Comparison of ENCODE assay signal across 7 cellular contexts in genomic region chr16:71722801-71723536, GRCh38. TPM values are rescaled to one million over a fixed set of nuclear protein-coding genes. Genes with fewer than 3 reads are reported as not detected.
DNase-seq lines count a peak whose midpoint lies in the region; ATAC-seq and TF ChIP-seq lines count a peak whose summit lies in the region.

No MANE protein-coding gene starts in this region.

- TF ChIP-seq CTCF in WERI-Rb-1 (IDR thresholded peaks at IDR 0.05; ENCODE audit: low read depth, low read length): no peak
- no peak for TF ChIP-seq CTCF in mammary epithelial cell (conservative IDR thresholded peaks at IDR 0.05 in 1 of 2, IDR thresholded peaks at IDR 0.05 in 1 of 2; ENCODE audit: extremely low read depth in 1 of 2, insufficient read depth in 1 of 2, low read depth in 1 of 2, low read length in 2 of 2)
- no peak for TF ChIP-seq CTCF in spleen (IDR thresholded peaks at IDR 0.05 in 8 of 11, conservative IDR thresholded peaks at IDR 0.05 in 3 of 11)

- H3K36me3 ChIP-seq in WERI-Rb-1 (peaks cover 7% of the 10 kb centered on the region), mammary epithelial cell (ENCODE audit: insufficient read depth, low read length) (peaks cover 4% of the 10 kb centered on the region), spleen (no peaks in the 10 kb centered on the region)

- in situ Hi-C loops in mammary epithelial cell (cut with MboI; ENCODE audit: low sequenced_read_pairs in 2 of 2): no loop called here

- peak; percentile 17 for ATAC-seq in GM18499 (IDR thresholded peaks at IDR 0.05; ENCODE audit: insufficient read depth, unreplicated experiment)
- ATAC-seq in HG02588 (IDR thresholded peaks at IDR 0.05; ENCODE audit: unreplicated experiment): peak; percentile 34

- H3K27me3 Mint-ChIP-seq in immature natural killer cell (ENCODE audit: low read depth in 3 of 3): peaks cover 2 to 8% (median 4%) of the 10 kb centered on the region in 3 donors

- peak overlapping the region; percentile 60 for H3K9ac ChIP-seq in mammary epithelial cell (ENCODE audit: insufficient read depth, low read length)

- TF ChIP-seq POLR2A in spleen (IDR thresholded peaks at IDR 0.05): no peak

- BruUV-seq in mammary epithelial cell (replicated peaks; lab: Mats Ljungman, UMichigan): no TSS peak

- peak overlapping the region; percentile 100 for H3K4me2 ChIP-seq in mammary epithelial cell (ENCODE audit: insufficient read depth, low read depth, low read length)

- H3K4me1 ChIP-seq in mammary epithelial cell (ENCODE audit: insufficient read depth, low read length): peaks cover 12% of the 10 kb centered on the region
- peaks cover 4 to 52% (median 40%) of the 10 kb centered on the region in 6 donors for H3K4me1 ChIP-seq in spleen

- DNase-seq in NCI-H1092 (lab: John Stamatoyannopoulos, UW) (peak; percentile 66), WERI-Rb-1 (peak; percentile 78), mammary epithelial cell (peak; percentile 90), immature natural killer cell (peak; percentile 44 to 50 (median 46)), spleen (peak; percentile 91)

- no peaks in the 10 kb centered on the region for H3K9me3 Mint-ChIP-seq in immature natural killer cell

- H3K27me3 ChIP-seq in WERI-Rb-1 (ENCODE audit: insufficient read depth, low read depth, severe bottlenecking) (no peaks in the 10 kb centered on the region), mammary epithelial cell (ENCODE audit: insufficient read depth, low read length) (no peaks in the 10 kb centered on the region), spleen (replicated peaks in 1 of 7) (peaks cover 0 to 7% (median 0%) of the 10 kb centered on the region in 7 donors)

- CTCF ChIA-PET in mammary epithelial cell (lab: Charles Lee; ENCODE audit: low non-redundant PET): no interaction called here

- H3K27ac ChIP-seq in WERI-Rb-1: peak overlapping the region; percentile 93
- peak overlapping the region; percentile 63 for H3K27ac ChIP-seq in mammary epithelial cell (ENCODE audit: insufficient read depth, low read depth, low read length)
- H3K27ac ChIP-seq in spleen: peak overlapping the region; percentile 83 to 95 (median 90)

- H3K4me3 ChIP-seq in WERI-Rb-1 (ENCODE audit: low read depth, low read length) (peak overlapping the region; percentile 87), mammary epithelial cell (replicated peaks in 1 of 3; ENCODE audit: insufficient read depth in 1 of 3, low read depth in 2 of 3, low read length in 3 of 3) (peak overlapping the region; percentile 64 to 78 (median 70)), spleen (peak overlapping the region; percentile 68 to 93 (median 83))

- WGBS in mammary epithelial cell (ENCODE audit: low coverage, missing lambda C conversion rate): 4% methylated on average over 3 of the region's 59 CpGs
- 0 to 1% (median 1%) methylated on average over 17 to 59 of the region's 59 CpGs for WGBS in spleen, 5 donors

- intact Hi-C loops in mammary epithelial cell (cut with micrococcal nuclease) (loop anchor here (1.0 kb wide), 1 partner anchor 14 kb away; no protein-coding TSS in a partner anchor), spleen (cut with DNase I; ENCODE audit: low total_unique reads) (no loop called here)

- peak overlapping the region; percentile 55 to 89 (median 72) for H3K27ac Mint-ChIP-seq in immature natural killer cell

- peaks cover 40% of the 10 kb centered on the region for H3K79me2 ChIP-seq in mammary epithelial cell (ENCODE audit: insufficient read depth, low read length)

- H4K20me1 ChIP-seq in mammary epithelial cell (ENCODE audit: insufficient read depth, low read length): no peaks in the 10 kb centered on the region

- H2AFZ ChIP-seq in mammary epithelial cell (ENCODE audit: low read depth, low read length): peak overlapping the region; percentile 93

- no peaks in the 10 kb centered on the region for H3K9me3 ChIP-seq in WERI-Rb-1 (ENCODE audit: severe bottlenecking)
- H3K9me3 ChIP-seq in mammary epithelial cell (replicated peaks; ENCODE audit: insufficient read depth, low read length): no peaks in the 10 kb centered on the region
- no peaks in the 10 kb centered on the region for H3K9me3 ChIP-seq in spleen

- H3K4me1 Mint-ChIP-seq in immature natural killer cell: peaks cover 16 to 22% of the 10 kb centered on the region in 2 donors

- peaks cover 0 to 3% (median 0%) of the 10 kb centered on the region in 3 donors for H3K36me3 Mint-ChIP-seq in immature natural killer cell

- H3K4me3 Mint-ChIP-seq in immature natural killer cell: peak overlapping the region; percentile 88 to 96 (median 91)

- dilution Hi-C loops in mammary epithelial cell (cut with HindIII; ENCODE audit: low sequenced_read_pairs): no loop called here

RNA-seq across cellular contexts. Expression of gene PHLPP2, which starts 1.5 kb away (rescaled TPM):
- total RNA-seq in mammary epithelial cell (10 to 100 TPM; 11.0 to 16.8 TPM), spleen (10 to 100 TPM in 2 of 7 donors, 1 to 10 TPM in 5; 5.8 to 10.9 (median 8.7) TPM)
- polyA plus RNA-seq in mammary epithelial cell (6.5 TPM), immature natural killer cell (1 to 10 TPM in 1 of 3 donors, under 1 TPM in 2; 0.30 to 3.0 (median 0.80) TPM), spleen (1 to 10 TPM; 1.0 to 1.6 (median 1.1) TPM)
- 19.8 TPM for polyA minus RNA-seq in mammary epithelial cell

Comparison
In these comparisons a context has a peak if more than half of its experiments do, and no peak if none do; other contexts are left out.
1. Peak in every context shown above with its lines: DNase-seq, ATAC-seq, H3K4me3 ChIP-seq and H3K27ac ChIP-seq.